20 cellular contexts compared by ENCODE assay signal in genomic region chr13:36839281-36839680, GRCh38. TPM values are rescaled to one million over a fixed set of nuclear protein-coding genes. Genes with fewer than 3 reads are reported as not detected.
DNase-seq lines count a peak whose midpoint lies in the region; ATAC-seq lines count a peak whose summit lies in the region.
"Had no signal": no experiment of that assay in that cellular context is flagged by ENCODE, and none has a peak within 500 bp of the region (broad histone marks: within the 10 kb centered on the region; RNA-seq: fewer than 3 reads in every experiment).

No MANE protein-coding gene starts in this region.

- H3K4me1 ChIP-seq in mesendoderm (ENCODE audit: control insufficient read depth, low read depth, low read length) (peaks cover 3% of the 10 kb centered on the region), Karpas-422 (ENCODE audit: low read length) (no peaks in the 10 kb centered on the region)
- H3K4me1 ChIP-seq: Peyer's patch had no signal

- H3K27ac ChIP-seq in mesendoderm (ENCODE audit: low read depth, low read length) (no peak overlapping the region), Karpas-422 (ENCODE audit: low read length) (no peak overlapping the region)
- H3K27ac ChIP-seq: Peyer's patch had no signal

- no peak overlapping the region for H3K56ac ChIP-seq in mesendoderm (ENCODE audit: low read length)

- H3K4me3 ChIP-seq in mesendoderm (ENCODE audit: low read length) (no peak overlapping the region), Karpas-422 (ENCODE audit: low read length) (no peak overlapping the region)
- H3K4me3 ChIP-seq: Peyer's patch had no signal

- no peak overlapping the region for H2BK5ac ChIP-seq in mesendoderm (ENCODE audit: low read length)

- H4K8ac ChIP-seq in mesendoderm (ENCODE audit: low read depth, low read length), result no peak overlapping the region

- no peak overlapping the region for H3K23ac ChIP-seq in mesendoderm (ENCODE audit: low read length)

- H3K18ac ChIP-seq in mesendoderm (ENCODE audit: low read length), result no peak overlapping the region

- H3K9me2 ChIP-seq in Karpas-422 (replicated peaks; ENCODE audit: insufficient read depth, low read length), result no peaks in the 10 kb centered on the region

- H3K4ac ChIP-seq in mesendoderm (ENCODE audit: low read depth, low read length), result no peak overlapping the region

- no peak overlapping the region for H4K5ac ChIP-seq in mesendoderm (ENCODE audit: low read length)

- H2AFZ ChIP-seq in Karpas-422 (ENCODE audit: low read length), result no peak overlapping the region

- DNase-seq in DMS79 (lab: John Stamatoyannopoulos, UW), result peak; percentile 24
- peak; percentile 23 for DNase-seq in RPMI7951 (ENCODE audit: low read depth)
- peak; percentile 37 for DNase-seq in foreskin melanocyte
- peak; percentile 42 for DNase-seq in mesendoderm
- no peak for DNase-seq in amniotic stem cell (lab: John Stamatoyannopoulos, UW)
- DNase-seq in Karpas-422, result no peak
- DNase-seq in SW 1271 (lab: John Stamatoyannopoulos, UW), result no peak
- DNase-seq: CD4-positive, CD25-positive, alpha-beta regulatory T cell; COR-L47; GOT3; KG1; MV-4-11; NCI-H187; NCI-H2171; NCI-H446; NCI-H526 treated with DMSO at 0.1 percent for 48 hours; NK-92 treated with Interleukin-12 subunit alpha and Interleukin-12 subunit beta, amount 100 ng/mL, for 24 hours; Peyer's patch had no signal

- no peak overlapping the region for H2AK5ac ChIP-seq in mesendoderm (ENCODE audit: low read length)

- WGBS in mesendoderm (ENCODE audit: extremely low coverage, insufficient coverage, low lambda C conversion rate), result no CpG with 5 or more reads among the region's 3 CpGs

- no peak for ATAC-seq in HG02571 (IDR thresholded peaks at IDR 0.05; ENCODE audit: unreplicated experiment)
- ATAC-seq: Right ventricle myocardium inferior had no signal

- H2BK120ac ChIP-seq in mesendoderm (ENCODE audit: low read depth, low read length), result no peak overlapping the region

- no peaks in the 10 kb centered on the region for H3K9me3 ChIP-seq in Karpas-422 (ENCODE audit: low read length)
- H3K9me3 ChIP-seq: Peyer's patch had no signal

- no peak overlapping the region for H3K4me2 ChIP-seq in mesendoderm (ENCODE audit: low read length)
- no peak overlapping the region for H3K4me2 ChIP-seq in Karpas-422 (ENCODE audit: low read depth, low read length, poor library complexity, severe bottlenecking)

- H3K9ac ChIP-seq in mesendoderm (ENCODE audit: low read length) (no peak overlapping the region), Karpas-422 (ENCODE audit: low read length) (no peak overlapping the region)

- no peaks in the 10 kb centered on the region for H4K20me1 ChIP-seq in Karpas-422 (ENCODE audit: insufficient read depth, low read depth, low read length)

- H3K36me3 ChIP-seq in mesendoderm (ENCODE audit: control insufficient read depth, insufficient read depth, low read length), result no peaks in the 10 kb centered on the region
- H3K36me3 ChIP-seq in Karpas-422 (ENCODE audit: insufficient read depth, low read length), result no peaks in the 10 kb centered on the region
- H3K36me3 ChIP-seq: Peyer's patch had no signal

- no peaks in the 10 kb centered on the region for H3K79me1 ChIP-seq in mesendoderm (ENCODE audit: low read length)

- H3K79me2 ChIP-seq in mesendoderm (ENCODE audit: control insufficient read depth, insufficient read depth, low read length), result no peaks in the 10 kb centered on the region
- 0 out of 2 replicates have a peak, but pooled peaks cover under 1% of the 10 kb centered on the region for H3K79me2 ChIP-seq in Karpas-422 (ENCODE audit: low read length)

- H3K27me3 ChIP-seq in mesendoderm (ENCODE audit: insufficient read depth, low read length, poor library complexity), result no peaks in the 10 kb centered on the region
- H3K27me3 ChIP-seq in Karpas-422 (ENCODE audit: low read length), result no peaks in the 10 kb centered on the region
- H3K27me3 ChIP-seq: Peyer's patch had no signal

- H2BK15ac ChIP-seq in mesendoderm (replicated peaks; ENCODE audit: low read depth), result no peak overlapping the region

RNA-seq across cellular contexts. Expression of gene RFXAP, which starts 20.3 kb away (rescaled TPM):
- total RNA-seq in RPMI7951 (2014; rRNA removed; shearing (Covaris generic)), result 0.96 and 1.3 TPM in 2 replicates
- 6.9 TPM for polyA plus RNA-seq in mesendoderm (2013, experiment 1 of 2)
- polyA plus RNA-seq in mesendoderm (2013, experiment 2 of 2), result 6.2 TPM
- 6.3 and 16.0 TPM in 2 replicates for total RNA-seq in Karpas-422 (2014; rRNA removed; shearing (Covaris generic); ENCODE audit: low replicate concordance)

Comparison
In these comparisons a context has a peak if more than half of its experiments do, and no peak if none do; other contexts are left out.
1. DNase-seq: peak in DMS79 (single experiment), RPMI7951 (single experiment), foreskin melanocyte (single experiment) and mesendoderm (single experiment); none in amniotic stem cell (single experiment), Karpas-422 (single experiment) and SW 1271 (0 of 2).